Comparison of ENCODE assay signal across 13 cellular contexts in the genomic region with DNA sequence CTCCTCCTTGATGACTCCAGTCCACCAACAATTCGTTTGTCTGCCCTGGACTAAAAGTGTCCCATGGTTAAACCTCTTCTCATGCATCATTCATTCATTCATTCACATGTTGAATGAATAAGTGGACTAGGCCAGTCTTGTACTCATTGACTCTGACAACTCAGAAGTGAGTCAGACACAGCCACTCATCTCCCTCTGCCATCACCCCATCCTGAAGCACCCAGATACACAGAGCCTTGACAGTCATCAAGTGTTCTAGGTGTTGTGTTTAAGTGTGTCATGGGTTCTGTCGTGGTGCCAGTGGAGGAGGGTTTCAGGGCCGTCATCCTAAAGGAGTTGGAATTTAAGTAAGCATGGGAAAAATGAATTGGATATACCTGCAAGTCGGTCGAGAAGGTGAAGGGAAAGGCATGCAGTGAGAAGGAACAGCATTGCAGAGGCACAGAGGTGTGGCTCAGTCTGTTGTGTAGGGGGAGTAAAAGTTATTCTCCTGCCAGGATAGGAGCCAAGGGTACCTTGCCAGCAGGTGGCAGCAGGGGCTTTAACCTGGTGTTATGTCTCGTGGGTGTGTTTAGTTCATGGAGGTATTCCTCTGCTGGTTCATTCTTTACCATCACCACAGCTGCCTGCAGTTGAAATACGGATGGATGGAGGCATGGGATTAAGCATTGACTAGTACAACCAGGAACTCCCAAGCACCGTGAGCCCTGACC. TPM values are rescaled to one million over a fixed set of nuclear protein-coding genes. Genes with fewer than 3 reads are reported as not detected.
DNase-seq lines count a peak whose midpoint lies in the region; ATAC-seq, FAIRE-seq and TF ChIP-seq lines count a peak whose summit lies in the region.
"Had no signal": no experiment of that assay in that cellular context is flagged by ENCODE, and none has a peak within 500 bp of the region (broad histone marks: within the 10 kb centered on the region; RNA-seq: fewer than 3 reads in every experiment).

No MANE protein-coding gene starts in this region.

- H3K4me1 Mint-ChIP-seq in activated T-helper 1 cell treated with anti-CD3 and anti-CD28 coated beads, Interleukin-12 subunit alpha, Interleukin-12 subunit beta, Interleukin-2, Interleukin-4 antibody, amounts not matched to agents 30 ng/mL and 10 ng/mL and 1 ng/mL, durations not matched to agents 14 hours and 24 hours and 36 hours (ENCODE audit: low read depth) = no peaks in the 10 kb centered on the region
- H3K4me1 Mint-ChIP-seq in activated naive CD4-positive, alpha-beta T cell treated with anti-CD3 and anti-CD28 coated beads, Interleukin-2, amount 10 ng/mL, durations not matched to agents 7 days and 5 days = no peaks in the 10 kb centered on the region
- H3K4me1 Mint-ChIP-seq in neural progenitor cell = peaks cover 6% of the 10 kb centered on the region

- WGBS in upper lobe of left lung, 2 donors = 69 to 74% methylated on average over 6 to 8 of the region's 8 CpGs

- H3F3A ChIP-seq in neural progenitor cell (ENCODE audit: low read depth) = no peaks in the 10 kb centered on the region

- H3K9me3 ChIP-seq in neural progenitor cell (ENCODE audit: low read depth) = no peaks in the 10 kb centered on the region
- H3K9me3 ChIP-seq in upper lobe of left lung = no peaks in the 10 kb centered on the region
- H3K9me3 ChIP-seq: left lung, pancreas, SJSA1 had no signal

- no peak overlapping the region for H3K27ac Mint-ChIP-seq in activated T-helper 1 cell treated with anti-CD3 and anti-CD28 coated beads, Interleukin-12 subunit alpha, Interleukin-12 subunit beta, Interleukin-2, Interleukin-4 antibody, amounts not matched to agents 30 ng/mL and 10 ng/mL and 1 ng/mL, durations not matched to agents 14 hours and 24 hours and 36 hours
- H3K27ac Mint-ChIP-seq in activated naive CD4-positive, alpha-beta T cell treated with anti-CD3 and anti-CD28 coated beads, Interleukin-2, amount 10 ng/mL, durations not matched to agents 7 days and 5 days = no peak overlapping the region
- no peak overlapping the region for H3K27ac Mint-ChIP-seq in neural progenitor cell

- no peaks in the 10 kb centered on the region for H3K9me3 Mint-ChIP-seq in activated T-helper 1 cell treated with anti-CD3 and anti-CD28 coated beads, Interleukin-12 subunit alpha, Interleukin-12 subunit beta, Interleukin-2, Interleukin-4 antibody, amounts not matched to agents 30 ng/mL and 10 ng/mL and 1 ng/mL, durations not matched to agents 14 hours and 24 hours and 36 hours
- H3K9me3 Mint-ChIP-seq in activated naive CD4-positive, alpha-beta T cell treated with anti-CD3 and anti-CD28 coated beads, Interleukin-2, amount 10 ng/mL, durations not matched to agents 7 days and 5 days = no peaks in the 10 kb centered on the region
- H3K9me3 Mint-ChIP-seq in neural progenitor cell = peaks cover 15% of the 10 kb centered on the region

- peaks cover 4% of the 10 kb centered on the region for H3K27me3 Mint-ChIP-seq in activated T-helper 1 cell treated with anti-CD3 and anti-CD28 coated beads, Interleukin-12 subunit alpha, Interleukin-12 subunit beta, Interleukin-2, Interleukin-4 antibody, amounts not matched to agents 30 ng/mL and 10 ng/mL and 1 ng/mL, durations not matched to agents 14 hours and 24 hours and 36 hours (ENCODE audit: insufficient read depth)
- peaks cover 5% of the 10 kb centered on the region for H3K27me3 Mint-ChIP-seq in activated naive CD4-positive, alpha-beta T cell treated with anti-CD3 and anti-CD28 coated beads, Interleukin-2, amount 10 ng/mL, durations not matched to agents 7 days and 5 days
- H3K27me3 Mint-ChIP-seq in neural progenitor cell (ENCODE audit: insufficient read depth, low read depth) = peaks cover 8% of the 10 kb centered on the region

- H3K4me1 ChIP-seq in neural progenitor cell = no peaks in the 10 kb centered on the region
- no peaks in the 10 kb centered on the region for H3K4me1 ChIP-seq in upper lobe of left lung
- H3K4me1 ChIP-seq: left lung, pancreas, SJSA1 had no signal

- H2AFZ ChIP-seq in neural progenitor cell (replicated peaks) = no peak overlapping the region

- TF ChIP-seq EP300 in upper lobe of left lung (IDR thresholded peaks at IDR 0.05) = no peak

- H3K27me3 ChIP-seq in neural progenitor cell = no peaks in the 10 kb centered on the region
- no peaks in the 10 kb centered on the region for H3K27me3 ChIP-seq in upper lobe of left lung
- H3K27me3 ChIP-seq: left lung, pancreas, SJSA1 had no signal

- no peak for FAIRE-seq in GM19239 (lab: Jason Lieb, UNC)
- FAIRE-seq: pancreas had no signal

- H3K36me3 Mint-ChIP-seq in activated T-helper 1 cell treated with anti-CD3 and anti-CD28 coated beads, Interleukin-12 subunit alpha, Interleukin-12 subunit beta, Interleukin-2, Interleukin-4 antibody, amounts not matched to agents 30 ng/mL and 10 ng/mL and 1 ng/mL, durations not matched to agents 14 hours and 24 hours and 36 hours (ENCODE audit: low read depth) = no peaks in the 10 kb centered on the region
- H3K36me3 Mint-ChIP-seq in activated naive CD4-positive, alpha-beta T cell treated with anti-CD3 and anti-CD28 coated beads, Interleukin-2, amount 10 ng/mL, durations not matched to agents 7 days and 5 days = no peaks in the 10 kb centered on the region
- H3K36me3 Mint-ChIP-seq in neural progenitor cell = no peaks in the 10 kb centered on the region

- no peak overlapping the region for H3K4me3 ChIP-seq in neural progenitor cell
- no peak overlapping the region for H3K4me3 ChIP-seq in upper lobe of left lung
- H3K4me3 ChIP-seq: left lung, pancreas, SJSA1 had no signal

- no peaks in the 10 kb centered on the region for H4K20me1 ChIP-seq in neural progenitor cell (ENCODE audit: low read depth)

- H3K27ac ChIP-seq in neural progenitor cell (no peak overlapping the region), upper lobe of left lung (no peak overlapping the region)
- H3K27ac ChIP-seq: left lung, pancreas, SJSA1 had no signal

- no peak overlapping the region for H3K4me3 Mint-ChIP-seq in activated T-helper 1 cell treated with anti-CD3 and anti-CD28 coated beads, Interleukin-12 subunit alpha, Interleukin-12 subunit beta, Interleukin-2, Interleukin-4 antibody, amounts not matched to agents 30 ng/mL and 10 ng/mL and 1 ng/mL, durations not matched to agents 14 hours and 24 hours and 36 hours
- no peak overlapping the region for H3K4me3 Mint-ChIP-seq in activated naive CD4-positive, alpha-beta T cell treated with anti-CD3 and anti-CD28 coated beads, Interleukin-2, amount 10 ng/mL, durations not matched to agents 7 days and 5 days
- no peak overlapping the region for H3K4me3 Mint-ChIP-seq in neural progenitor cell

- TF ChIP-seq POLR2A in upper lobe of left lung (IDR thresholded peaks at IDR 0.05) = no peak

- H3K4me2 ChIP-seq in neural progenitor cell = no peak overlapping the region

- no peaks in the 10 kb centered on the region for H3K36me3 ChIP-seq in neural progenitor cell
- no peaks in the 10 kb centered on the region for H3K36me3 ChIP-seq in upper lobe of left lung
- H3K36me3 ChIP-seq: left lung, pancreas, SJSA1 had no signal

- no peaks in the 10 kb centered on the region for H3K79me2 ChIP-seq in neural progenitor cell (ENCODE audit: low read depth)

- intact Hi-C loops in activated T-helper 1 cell treated with anti-CD3 and anti-CD28 coated beads, Interleukin-12 subunit alpha, Interleukin-12 subunit beta, Interleukin-2, Interleukin-4 antibody, amounts not matched to agents 30 ng/mL and 10 ng/mL and 1 ng/mL, durations not matched to agents 14 hours and 24 hours and 36 hours (cut with micrococcal nuclease) = no loop called here

- CTCF ChIA-PET in activated naive CD4-positive, alpha-beta T cell treated with anti-CD3 and anti-CD28 coated beads, Interleukin-2, amount 10 ng/mL, durations not matched to agents 7 days and 5 days (lab: Charles Lee) = no interaction called here

- DNase-seq in activated T-helper 1 cell treated with Interleukin-2 at 50 U/mL for 16 hours (ENCODE audit: low read depth) (peak; percentile 9), NAMALWA (ENCODE audit: low spot score) (peak; percentile 6), neural progenitor cell (ENCODE audit: low spot score) (no peak), upper lobe of left lung (no peak), GM19239 (ENCODE audit: insufficient read length, low spot score) (no peak), NCI-H146 (lab: John Stamatoyannopoulos, UW) (no peak)
- no peak for DNase-seq in activated T-helper 1 cell treated with anti-CD3 and anti-CD28 coated beads, Interleukin-12 subunit alpha, Interleukin-12 subunit beta, Interleukin-2, Interleukin-4 antibody, amounts not matched to agents 30 ng/mL and 10 ng/mL and 1 ng/mL, durations not matched to agents 14 hours and 24 hours and 36 hours (ENCODE audit: low spot score)
- peak; percentile 39 for DNase-seq in activated naive CD4-positive, alpha-beta T cell treated with anti-CD3 and anti-CD28 coated beads, Interleukin-2, amount 10 ng/mL, durations not matched to agents 7 days and 5 days
- DNase-seq: left lung, NCI-H226, pancreas had no signal

- peak; percentile 14 for TF ChIP-seq CTCF in neural progenitor cell (IDR thresholded peaks at IDR 0.05)
- no peak for TF ChIP-seq CTCF in upper lobe of left lung (IDR thresholded peaks at IDR 0.05)

- no peak overlapping the region for H3K9ac ChIP-seq in neural progenitor cell

- ATAC-seq in upper lobe of left lung (ENCODE audit: low FRiP score in 2 of 2) = no peak
- ATAC-seq: left lung had no signal

RNA-seq across cellular contexts. Expression of a gene that starts 18.3 kb away (rescaled TPM):
- total RNA-seq in activated T-helper 1 cell treated with anti-CD3 and anti-CD28 coated beads, Interleukin-12 subunit alpha, Interleukin-12 subunit beta, Interleukin-2, Interleukin-4 antibody, amounts not matched to agents 30 ng/mL and 10 ng/mL and 1 ng/mL, durations not matched to agents 14 hours and 24 hours and 36 hours = 25.7 and 31.2 TPM in 2 replicates
- 255 and 299 TPM in 2 replicates for total RNA-seq in neural progenitor cell (ENCODE audit: low replicate concordance)
- total RNA-seq in upper lobe of left lung = 100 to 1,000 TPM in 5 of 6 donors, 10 to 100 TPM in 1; 85.6 to 120 (median 110) TPM

RNA-seq across cellular contexts. Expression of a gene that starts 27.8 kb away (rescaled TPM):
- total RNA-seq in activated T-helper 1 cell treated with anti-CD3 and anti-CD28 coated beads, Interleukin-12 subunit alpha, Interleukin-12 subunit beta, Interleukin-2, Interleukin-4 antibody, amounts not matched to agents 30 ng/mL and 10 ng/mL and 1 ng/mL, durations not matched to agents 14 hours and 24 hours and 36 hours = not detected in 2 replicates
- total RNA-seq in neural progenitor cell (ENCODE audit: low replicate concordance) (0.03 TPM in 1 of 2 replicates, not detected in the other), upper lobe of left lung (not detected)
- total RNA-seq: activated CD8-positive, alpha-beta memory T cell treated with anti-CD3 and anti-CD28 coated beads for 36 hours; left lung; pancreas; SJSA1 had no signal

Comparison
In these comparisons a context has a peak if more than half of its experiments do, and no peak if none do; other contexts are left out.
1. DNase-seq: peak in activated T-helper 1 cell treated with Interleukin-2 at 50 U/mL for 16 hours (single experiment), NAMALWA (single experiment) and activated naive CD4-positive, alpha-beta T cell treated with anti-CD3 and anti-CD28 coated beads, Interleukin-2, amount 10 ng/mL, durations not matched to agents 7 days and 5 days (single experiment); none in activated T-helper 1 cell treated with anti-CD3 and anti-CD28 coated beads, Interleukin-12 subunit alpha, Interleukin-12 subunit beta, Interleukin-2, Interleukin-4 antibody, amounts not matched to agents 30 ng/mL and 10 ng/mL and 1 ng/mL, durations not matched to agents 14 hours and 24 hours and 36 hours (single experiment), neural progenitor cell (single experiment), upper lobe of left lung (0 of 2), GM19239 (single experiment) and NCI-H146 (single experiment).